ENCODE assay signal across 10 cellular contexts in genomic region chr3:137035631-137036030, GRCh38.
DNase-seq lines count a peak whose midpoint lies in the region; ATAC-seq and TF ChIP-seq lines count a peak whose summit lies in the region.
"Had no signal": no experiment of that assay in that cellular context is flagged by ENCODE, and none has a peak within 500 bp of the region (broad histone marks: within the 10 kb centered on the region; RNA-seq: fewer than 3 reads in every experiment).

No MANE protein-coding gene starts in this region.

- DNase-seq in H4 (ENCODE audit: low spot score), result peak; percentile 43
- DNase-seq in SJCRH30, result peak; percentile 15 to 46
- peak; percentile 49 for DNase-seq in iris pigment epithelial cell (ENCODE audit: low read depth)
- DNase-seq in naive thymus-derived CD8-positive, alpha-beta T cell, result no peak
- DNase-seq in smooth muscle cell (lab: John Stamatoyannopoulos, UW; ENCODE audit: unreplicated experiment), result no peak
- DNase-seq in medulla oblongata (ENCODE audit: extremely low spot score), result no peak
- DNase-seq: NCI-H2029 treated with DMSO at 0.1 percent for 48 hours; stimulated activated CD4-positive, alpha-beta T cell treated with anti-CD3 and anti-CD28 coated beads, Interleukin-4, amount 100 ng/mL, for 24 hours had no signal

- WGBS in smooth muscle cell (ENCODE audit: low lambda C conversion rate), result 85% methylated on average over 5 of the region's 5 CpGs

- H3K4me1 ChIP-seq in SJCRH30 (0 out of 2 replicates have a peak, but pooled peaks cover 2% of the 10 kb centered on the region), smooth muscle cell (ENCODE audit: low read depth) (peaks cover 4% of the 10 kb centered on the region)

- peaks cover 6 to 10% (median 9%) of the 10 kb centered on the region in 4 donors for H3K4me1 Mint-ChIP-seq in naive thymus-derived CD8-positive, alpha-beta T cell

- no peak overlapping the region for H3K4me2 ChIP-seq in smooth muscle cell

- peaks cover 10 to 26% (median 18%) of the 10 kb centered on the region in 5 donors for H3K27me3 Mint-ChIP-seq in naive thymus-derived CD8-positive, alpha-beta T cell

- no peak overlapping the region for H3K27ac Mint-ChIP-seq in naive thymus-derived CD8-positive, alpha-beta T cell

- no peak for ATAC-seq in naive thymus-derived CD8-positive, alpha-beta T cell
- no peak for ATAC-seq in HG03159 (IDR thresholded peaks at IDR 0.05; ENCODE audit: unreplicated experiment)

- no peaks in the 10 kb centered on the region for H3F3A ChIP-seq in smooth muscle cell (ENCODE audit: low read depth)

- H3K36me3 ChIP-seq in SJCRH30 (no peaks in the 10 kb centered on the region), smooth muscle cell (ENCODE audit: low read depth) (no peaks in the 10 kb centered on the region)

- no peaks in the 10 kb centered on the region for H3K9me3 Mint-ChIP-seq in naive thymus-derived CD8-positive, alpha-beta T cell

- POLR2A ChIA-PET in naive thymus-derived CD8-positive, alpha-beta T cell (lab: Charles Lee), result no interaction called here

- H3K9ac ChIP-seq in smooth muscle cell (ENCODE audit: low read depth), result no peak overlapping the region

- TF ChIP-seq CTCF in C4-2B (conservative IDR thresholded peaks at IDR 0.05) (peak; percentile 58), smooth muscle cell (IDR thresholded peaks at IDR 0.05; ENCODE audit: borderline replicate concordance, insufficient read depth, poor library complexity, severe bottlenecking) (no peak)

- H3K9me3 ChIP-seq in SJCRH30 (replicated peaks), result no peaks in the 10 kb centered on the region
- no peaks in the 10 kb centered on the region for H3K9me3 ChIP-seq in smooth muscle cell (replicated peaks; ENCODE audit: low read depth)

- H3K27me3 ChIP-seq in SJCRH30, result no peaks in the 10 kb centered on the region
- H3K27me3 ChIP-seq in smooth muscle cell (ENCODE audit: low read depth), result peaks cover 12% of the 10 kb centered on the region

- H3K36me3 Mint-ChIP-seq in naive thymus-derived CD8-positive, alpha-beta T cell, result no peaks in the 10 kb centered on the region

- H3K4me3 ChIP-seq in SJCRH30 (no peak overlapping the region), smooth muscle cell (no peak overlapping the region)

- H4K20me1 ChIP-seq in smooth muscle cell (ENCODE audit: low read depth), result no peaks in the 10 kb centered on the region

- H3K79me2 ChIP-seq in smooth muscle cell (ENCODE audit: low read depth), result no peaks in the 10 kb centered on the region

- no peak overlapping the region for H3K4me3 Mint-ChIP-seq in naive thymus-derived CD8-positive, alpha-beta T cell

- H3K27ac ChIP-seq in C4-2B (no peak overlapping the region), SJCRH30 (no peak overlapping the region), smooth muscle cell (ENCODE audit: low read depth) (no peak overlapping the region)

- no peak overlapping the region for H2AFZ ChIP-seq in smooth muscle cell (ENCODE audit: low read depth)

Comparison
In these comparisons a context has a peak if more than half of its experiments do, and no peak if none do; other contexts are left out.
1. DNase-seq: peak in H4 (single experiment), SJCRH30 (2 of 2) and iris pigment epithelial cell (single experiment); none in naive thymus-derived CD8-positive, alpha-beta T cell (0 of 10), smooth muscle cell (single experiment) and medulla oblongata (single experiment).